ENCODE assay signal across 8 cellular contexts in the genomic region with DNA sequence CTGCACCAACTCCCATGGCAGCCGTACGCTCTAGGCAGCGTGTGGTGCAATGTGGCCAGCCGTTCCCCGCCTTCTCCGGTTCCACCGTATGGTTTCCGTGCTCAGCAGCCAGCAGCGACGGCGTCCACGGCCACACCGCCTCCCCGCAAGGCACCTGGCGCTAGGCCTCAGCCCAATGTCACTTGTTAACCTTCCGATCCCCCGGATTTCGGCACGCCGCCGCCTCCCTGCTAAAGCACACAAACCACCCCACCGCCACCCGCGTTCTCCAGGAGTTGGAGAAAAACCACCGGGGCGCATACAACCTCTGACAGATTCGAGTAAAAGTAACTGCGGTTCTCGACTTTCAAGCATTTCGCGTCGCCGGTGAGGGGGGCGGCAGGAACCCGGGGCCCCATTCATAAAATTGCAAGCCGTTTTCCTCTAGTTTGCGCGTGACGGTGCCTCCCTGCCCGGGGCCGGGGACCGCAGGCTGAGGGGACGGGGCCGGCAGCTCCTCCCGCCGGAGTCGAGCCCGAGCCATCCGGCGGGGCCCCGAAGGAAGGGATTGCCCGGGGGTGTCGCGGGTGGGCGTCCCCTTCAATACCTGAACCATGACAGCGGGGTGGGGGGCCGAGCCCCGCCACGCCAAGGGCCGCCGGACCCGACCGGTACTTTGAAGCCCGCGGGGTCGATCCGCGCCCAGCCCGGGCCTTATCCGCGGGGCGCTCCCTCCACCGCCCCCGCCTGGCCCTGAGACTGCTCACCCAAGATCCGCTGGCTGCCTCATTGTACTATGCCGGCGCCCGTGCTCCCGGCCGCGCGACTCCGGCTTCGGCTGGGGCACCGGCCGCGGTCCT. TPM values are rescaled to one million over a fixed set of nuclear protein-coding genes. Genes with fewer than 3 reads are reported as not detected.
DNase-seq lines count a peak whose midpoint lies in the region; ATAC-seq, FAIRE-seq and TF ChIP-seq lines count a peak whose summit lies in the region.

A gene with protein sequence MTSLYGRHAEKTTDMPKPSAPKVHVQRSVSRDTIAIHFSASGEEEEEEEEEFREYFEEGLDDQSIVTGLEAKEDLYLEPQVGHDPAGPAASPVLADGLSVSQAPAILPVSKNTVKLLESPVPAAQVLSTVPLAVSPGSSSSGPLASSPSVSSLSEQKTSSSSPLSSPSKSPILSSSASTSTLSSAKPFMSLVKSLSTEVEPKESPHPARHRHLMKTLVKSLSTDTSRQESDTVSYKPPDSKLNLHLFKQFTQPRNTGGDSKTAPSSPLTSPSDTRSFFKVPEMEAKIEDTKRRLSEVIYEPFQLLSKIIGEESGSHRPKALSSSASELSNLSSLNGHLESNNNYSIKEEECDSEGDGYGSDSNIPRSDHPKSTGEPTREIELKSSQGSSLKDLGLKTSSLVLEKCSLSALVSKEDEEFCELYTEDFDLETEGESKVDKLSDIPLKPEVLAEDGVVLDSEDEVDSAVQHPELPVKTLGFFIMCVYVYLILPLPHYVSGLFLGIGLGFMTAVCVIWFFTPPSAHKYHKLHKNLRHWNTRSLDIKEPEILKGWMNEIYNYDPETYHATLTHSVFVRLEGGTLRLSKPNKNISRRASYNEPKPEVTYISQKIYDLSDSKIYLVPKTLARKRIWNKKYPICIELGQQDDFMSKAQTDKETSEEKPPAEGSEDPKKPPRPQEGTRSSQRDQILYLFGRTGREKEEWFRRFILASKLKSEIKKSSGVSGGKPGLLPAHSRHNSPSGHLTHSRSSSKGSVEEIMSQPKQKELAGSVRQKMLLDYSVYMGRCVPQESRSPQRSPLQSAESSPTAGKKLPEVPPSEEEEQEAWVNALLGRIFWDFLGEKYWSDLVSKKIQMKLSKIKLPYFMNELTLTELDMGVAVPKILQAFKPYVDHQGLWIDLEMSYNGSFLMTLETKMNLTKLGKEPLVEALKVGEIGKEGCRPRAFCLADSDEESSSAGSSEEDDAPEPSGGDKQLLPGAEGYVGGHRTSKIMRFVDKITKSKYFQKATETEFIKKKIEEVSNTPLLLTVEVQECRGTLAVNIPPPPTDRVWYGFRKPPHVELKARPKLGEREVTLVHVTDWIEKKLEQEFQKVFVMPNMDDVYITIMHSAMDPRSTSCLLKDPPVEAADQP (minus strand): TSS at position 839 of the 839 bp plus-strand sequence. CDS start 49,043 bp downstream, outside the sequence.

- intact Hi-C loops in ovary (cut with DNase I) = loop anchor here in 2 of 4 donors (5.0 to 10.0 kb wide), 2 partner anchors 115 to 118 kb away; no protein-coding TSS in a partner anchor

- TF ChIP-seq CTCF in A549 (IDR thresholded peaks at IDR 0.05) (no peak), ovary (IDR thresholded peaks at IDR 0.05) (no peak), tibial nerve (IDR thresholded peaks at IDR 0.05) (no peak)

- WGBS in A549 (ENCODE audit: missing lambda C conversion rate) = 1% methylated on average over 47 of the region's 87 CpGs
- WGBS in ovary, 3 donors = 0 to 1% (median 0%) methylated on average over 51 to 87 of the region's 87 CpGs
- 0 to 1% methylated on average over 35 of the region's 87 CpGs for WGBS in tibial nerve, 2 donors

- TF ChIP-seq EP300 in A549 (IDR thresholded peaks at IDR 0.05) (no peak), ovary (IDR thresholded peaks at IDR 0.05) (no peak), tibial nerve (IDR thresholded peaks at IDR 0.05) (peak in 1 of 2 donors; percentile 68)

- H3K9me3 ChIP-seq in A549 = no peaks in the 10 kb centered on the region
- H3K9me3 ChIP-seq in ovary = no peaks in the 10 kb centered on the region
- no peaks in the 10 kb centered on the region for H3K9me3 ChIP-seq in tibial nerve

- no peaks in the 10 kb centered on the region for H3K36me3 ChIP-seq in ovary
- no peaks in the 10 kb centered on the region for H3K36me3 ChIP-seq in tibial nerve

- POLR2A ChIA-PET in A549 (lab: Yijun Ruan, JAX) = interaction anchor here (0.7 to 1.4 kb wide), 5 partner anchors 12 to 117 kb away, joined by 3 to 9 read pairs (median 4); no protein-coding TSS in a partner anchor

- FAIRE-seq in A549 (lab: Jason Lieb, UNC) = no peak

- peak within 1 kb of the TSS; percentile 89 for H3K4me3 ChIP-seq in A549
- peak within 1 kb of the TSS; percentile 88 for H3K4me3 ChIP-seq in ovary
- peak within 1 kb of the TSS; percentile 51 to 99 (median 96) for H3K4me3 ChIP-seq in tibial nerve

- H3K4me2 ChIP-seq in A549 = peak within 1 kb of the TSS; percentile 96

- peak; percentile 69 to 74 for ATAC-seq in A549
- ATAC-seq in HG03064 (IDR thresholded peaks at IDR 0.05; ENCODE audit: low read depth, unreplicated experiment) = peak; percentile 22

- DNase-seq in A549 (ENCODE audit: low read depth in 1 of 2, low spot score in 1 of 2) = peak in 1 of 2 experiments; percentile 59
- DNase-seq in RPMI7951 (ENCODE audit: low read depth) = no peak
- peak; percentile 54 for DNase-seq in activated gamma-delta T cell treated with anti-CD3 and anti-CD28 coated beads, Interleukin-2, amount 50 U/mL, for 16 hours (ENCODE audit: low read depth)
- peak; percentile 53 for DNase-seq in germinal center (ENCODE audit: low spot score)
- peak; percentile 30 to 60 (median 49) for DNase-seq in ovary
- peak; percentile 28 to 32 for DNase-seq in tibial nerve (ENCODE audit: low spot score in 2 of 2)

- peaks cover 22% of the 10 kb centered on the region; the same call in 2 of the 3 replicates for H3K4me1 ChIP-seq in A549
- peaks cover 5% of the 10 kb centered on the region for H3K4me1 ChIP-seq in ovary (ENCODE audit: insufficient read depth)
- peaks cover 0 to 39% (median 12%) of the 10 kb centered on the region in 4 donors for H3K4me1 ChIP-seq in tibial nerve

- no peaks in the 10 kb centered on the region for H3K27me3 ChIP-seq in ovary
- no peaks in the 10 kb centered on the region for H3K27me3 ChIP-seq in tibial nerve

- CTCF ChIA-PET in A549 (lab: Yijun Ruan, JAX) = interaction anchor here (0.6 to 1.4 kb wide), 5 partner anchors 18 to 375 kb away, joined by 3 to 5 read pairs (median 4); no protein-coding TSS in a partner anchor

- TF ChIP-seq POLR2A in A549 (IDR thresholded peaks at IDR 0.05; ENCODE audit: low read length) (peak; percentile 60), GM18526 (IDR thresholded peaks at IDR 0.05; ENCODE audit: extremely low read depth, insufficient read length) (peak; percentile 44), ovary (IDR thresholded peaks at IDR 0.05) (peak; percentile 48), tibial nerve (IDR thresholded peaks at IDR 0.05) (peak; percentile 44 to 74)

- no peak for TF ChIP-seq RAD21 in A549 (conservative IDR thresholded peaks at IDR 0.05 in 1 of 2, IDR thresholded peaks at IDR 0.05 in 1 of 2)

- peak within 1 kb of the TSS; percentile 83 to 88 for H3K27ac ChIP-seq in A549
- peak within 1 kb of the TSS; percentile 58 to 65 for H3K27ac ChIP-seq in ovary
- peak within 1 kb of the TSS; percentile 34 to 94 (median 86) for H3K27ac ChIP-seq in tibial nerve

TF ChIP-seq in A549, 52 proteins besides CTCF, POLR2A, EP300 and RAD21:
- TF ChIP-seq, protein P1, sequence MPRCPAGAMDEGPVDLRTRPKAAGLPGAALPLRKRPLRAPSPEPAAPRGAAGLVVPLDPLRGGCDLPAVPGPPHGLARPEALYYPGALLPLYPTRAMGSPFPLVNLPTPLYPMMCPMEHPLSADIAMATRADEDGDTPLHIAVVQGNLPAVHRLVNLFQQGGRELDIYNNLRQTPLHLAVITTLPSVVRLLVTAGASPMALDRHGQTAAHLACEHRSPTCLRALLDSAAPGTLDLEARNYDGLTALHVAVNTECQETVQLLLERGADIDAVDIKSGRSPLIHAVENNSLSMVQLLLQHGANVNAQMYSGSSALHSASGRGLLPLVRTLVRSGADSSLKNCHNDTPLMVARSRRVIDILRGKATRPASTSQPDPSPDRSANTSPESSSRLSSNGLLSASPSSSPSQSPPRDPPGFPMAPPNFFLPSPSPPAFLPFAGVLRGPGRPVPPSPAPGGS (IDR thresholded peaks at IDR 0.05) = no peak; the same call in 2 of the 3 replicates
- TF ChIP-seq PHF8 (IDR thresholded peaks at IDR 0.05; ENCODE audit: borderline replicate concordance, low read depth) (peak; percentile 64; the same call in 1 of the 2 replicates), KDM5A (IDR thresholded peaks at IDR 0.05) (peak; percentile 1; the same call in 1 of the 2 replicates), RNF2 (IDR thresholded peaks at IDR 0.05; ENCODE audit: borderline replicate concordance, low read depth) (peak; percentile 49; the same call in 1 of the 2 replicates), NFE2L2 (conservative IDR thresholded peaks at IDR 0.05; ENCODE audit: low read length) (no peak), RCOR1 (IDR thresholded peaks at IDR 0.05; ENCODE audit: low read depth, low read length) (0 out of 2 replicates have a peak, but pooled peaks have one; percentile 1)
- TF ChIP-seq, protein P2, sequence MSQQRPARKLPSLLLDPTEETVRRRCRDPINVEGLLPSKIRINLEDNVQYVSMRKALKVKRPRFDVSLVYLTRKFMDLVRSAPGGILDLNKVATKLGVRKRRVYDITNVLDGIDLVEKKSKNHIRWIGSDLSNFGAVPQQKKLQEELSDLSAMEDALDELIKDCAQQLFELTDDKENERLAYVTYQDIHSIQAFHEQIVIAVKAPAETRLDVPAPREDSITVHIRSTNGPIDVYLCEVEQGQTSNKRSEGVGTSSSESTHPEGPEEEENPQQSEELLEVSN (IDR thresholded peaks at IDR 0.05; ENCODE audit: borderline replicate concordance, low read depth) = peak; percentile 69; the same call in 1 of the 2 replicates
- TF ChIP-seq, protein P3, sequence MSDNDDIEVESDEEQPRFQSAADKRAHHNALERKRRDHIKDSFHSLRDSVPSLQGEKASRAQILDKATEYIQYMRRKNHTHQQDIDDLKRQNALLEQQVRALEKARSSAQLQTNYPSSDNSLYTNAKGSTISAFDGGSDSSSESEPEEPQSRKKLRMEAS (IDR thresholded peaks at IDR 0.05) = peak; percentile 56

RNA-seq across cellular contexts. Expression of the gene that starts here (rescaled TPM):
- polyA plus RNA-seq in A549 (2011; rRNA removed) = 15.0 and 16.2 TPM in 2 replicates
- polyA plus RNA-seq in A549 (2012; cell fraction: cytosol; rRNA removed) = 6.6 and 7.6 TPM in 2 replicates
- polyA plus RNA-seq in A549 (2012; cell fraction: nucleus; rRNA removed) = 5.4 and 6.6 TPM in 2 replicates
- polyA plus RNA-seq in A549 (2017; fragmentation: RNase III; extraction: RNeasy Plus Mini Kit Qiagen cat#74134 plus additional on column Dnase treatment) = 9.3 to 9.6 TPM (median 9.3 TPM) in 3 replicates
- 15.5 and 16.8 TPM in 2 replicates for polyA minus RNA-seq in A549 (2011; rRNA and poly(A)+ RNA removed)
- total RNA-seq in RPMI7951 (2014; rRNA removed; shearing (Covaris generic)) = 13.4 and 16.7 TPM in 2 replicates
- total RNA-seq in ovary = 10 to 100 TPM; 20.9 to 36.7 (median 31.7) TPM
- 10 to 100 TPM; 13.9 to 31.4 TPM for polyA plus RNA-seq in ovary
- 100 to 1,000 TPM in 1 of 4 donors, 10 to 100 TPM in 3; 32.6 to 110 (median 59.7) TPM for total RNA-seq in tibial nerve
